25 cellular contexts compared by ENCODE assay signal in the genomic region with DNA sequence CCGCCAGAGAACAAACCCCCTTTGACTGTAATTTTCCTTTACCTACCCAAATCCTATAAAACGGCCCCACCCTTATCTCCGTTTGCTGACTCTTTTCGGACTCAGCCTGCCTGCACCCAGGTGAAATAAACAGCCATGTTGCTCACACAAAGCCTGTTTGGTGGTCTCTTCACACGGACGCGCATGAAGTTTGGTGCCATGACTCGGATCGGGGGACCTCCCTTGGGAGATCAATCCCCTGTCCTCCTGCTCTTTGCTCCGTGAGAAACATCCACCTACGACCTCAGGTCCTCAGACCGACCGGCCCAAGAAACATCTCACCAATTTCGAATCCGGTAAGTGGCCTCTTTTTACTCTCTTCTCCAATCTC. TPM values are rescaled to one million over a fixed set of nuclear protein-coding genes. Genes with fewer than 3 reads are reported as not detected.
"Had no signal": no experiment of that assay in that cellular context is flagged by ENCODE, and none has a peak within 500 bp of the region (broad histone marks: within the 10 kb centered on the region; RNA-seq: fewer than 3 reads in every experiment).

No MANE protein-coding gene starts in this region.

RNA-seq across cellular contexts. Expression of gene FAM124A, which starts 52.1 kb away (rescaled TPM):
- total RNA-seq: natural killer cell treated with Interleukin-12 subunit alpha and Interleukin-12 subunit beta and Interleukin-15 and Interleukin-18, amount 100 ng/mL, for 72 hours had no signal

RNA-seq across cellular contexts. Expression of gene C13orf42, which starts 59.0 kb away (rescaled TPM):
- total RNA-seq: cerebellum; endothelial cell of umbilical vein; epithelial cell of proximal tubule; esophagus muscularis mucosa; fibroblast of lung; foreskin keratinocyte; heart right ventricle; kidney; left lobe of liver; mesothelial cell of epicardium; mucosa of descending colon; natural killer cell treated with Interleukin-12 subunit alpha and Interleukin-12 subunit beta and Interleukin-15 and Interleukin-18, amount 100 ng/mL, for 72 hours; ovary; psoas muscle; renal cortical epithelial cell; right cardiac atrium; sigmoid colon; skeletal muscle tissue; stomach; subcutaneous adipose tissue; temporal lobe; thyroid gland; ureter; vagina had no signal
- polyA plus RNA-seq: endothelial cell of umbilical vein, fibroblast of lung, foreskin keratinocyte, liver, psoas muscle, right cardiac atrium, sigmoid colon, stomach had no signal
